Comparison of ENCODE assay signal across 28 cellular contexts in the genomic region with DNA sequence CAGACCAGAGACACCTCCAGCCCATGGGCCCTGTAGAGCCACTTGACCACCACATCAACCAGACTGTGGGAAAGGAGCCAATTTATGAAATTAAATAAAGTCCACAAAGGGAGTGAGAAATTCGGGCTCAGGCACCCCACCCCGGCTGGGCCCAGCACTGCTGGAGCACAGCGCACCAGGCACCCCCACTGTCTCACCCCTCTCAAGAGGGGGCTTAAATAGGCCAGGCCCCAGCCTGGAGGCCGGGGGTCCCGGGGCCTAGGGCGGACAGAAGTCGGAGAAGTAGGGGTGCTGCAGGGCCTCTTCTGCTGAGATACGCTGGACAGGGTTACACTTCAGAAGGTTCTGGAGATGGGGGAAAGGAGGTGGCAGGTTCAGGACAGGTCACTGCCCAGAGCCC. TPM values are rescaled to one million over a fixed set of nuclear protein-coding genes. Genes with fewer than 3 reads are reported as not detected.
"Had no signal": no experiment of that assay in that cellular context is flagged by ENCODE, and none has a peak within 500 bp of the region (broad histone marks: within the 10 kb centered on the region; RNA-seq: fewer than 3 reads in every experiment).

No MANE protein-coding gene starts in this region.

- H3K4me3 ChIP-seq: left ventricle myocardium inferior, lung, neural progenitor cell, ovary, right atrium auricular region, right lobe of liver, smooth muscle cell, testis, thyroid gland, transverse colon, upper lobe of left lung, vagina had no signal

- H3K4me3 Mint-ChIP-seq: mesothelial cell of epicardium; naive B cell; natural killer cell; nephron progenitor cell; neural progenitor cell; stimulated activated memory B cell treated with anti-CD40 and anti-IgM and Interleukin-4, amounts not matched to agents 10 μg/mL and 1 μg/mL and 100 μg/mL, for 72 hours; stimulated activated naive CD8-positive, alpha-beta T cell treated with anti-CD3 and anti-CD28 coated beads, Interleukin-15, amount 100 ng/mL, for 72 hours had no signal

- H3K27ac Mint-ChIP-seq: mesothelial cell of epicardium; naive B cell; natural killer cell; nephron progenitor cell; neural progenitor cell; progenitor cell of endocrine pancreas; stimulated activated memory B cell treated with anti-CD40 and anti-IgM and Interleukin-4, amounts not matched to agents 10 μg/mL and 1 μg/mL and 100 μg/mL, for 72 hours; stimulated activated naive CD8-positive, alpha-beta T cell treated with anti-CD3 and anti-CD28 coated beads, Interleukin-15, amount 100 ng/mL, for 72 hours had no signal

- H3K36me3 Mint-ChIP-seq: natural killer cell had no signal

- H3K36me3 ChIP-seq: left ventricle myocardium inferior, neural progenitor cell, ovary, right atrium auricular region, right lobe of liver, thyroid gland, transverse colon, vagina had no signal

- H3K9me3 Mint-ChIP-seq: mesothelial cell of epicardium; naive B cell; natural killer cell; nephron progenitor cell; neural progenitor cell; stimulated activated memory B cell treated with anti-CD40 and anti-IgM and Interleukin-4, amounts not matched to agents 10 μg/mL and 1 μg/mL and 100 μg/mL, for 72 hours; stimulated activated naive CD8-positive, alpha-beta T cell treated with anti-CD3 and anti-CD28 coated beads, Interleukin-15, amount 100 ng/mL, for 72 hours had no signal

- DNase-seq: islet precursor cell; left ventricle myocardium inferior; mesendoderm; naive B cell; natural killer cell; nephron progenitor cell; ovary; right lobe of liver; stimulated activated CD4-positive, alpha-beta T cell treated with anti-CD3 and anti-CD28 coated beads, Interleukin-1b, Interleukin-23, amount 100 ng/mL, for 48 hours; stimulated activated CD4-positive, alpha-beta T cell treated with anti-CD3 and anti-CD28 coated beads, Interleukin-2, amount 100 ng/mL, for 48 hours; stimulated activated CD4-positive, alpha-beta T cell treated with anti-CD3 and anti-CD28 coated beads, Interleukin-4, amount 100 ng/mL, for 4 hours; stimulated activated CD8-positive, alpha-beta memory T cell treated with anti-CD3 and anti-CD28 coated beads, Interleukin-4, amount 100 ng/mL, for 48 hours; stimulated activated naive CD4-positive, alpha-beta T cell treated with Interleukin-2 at 50 U/mL for 16 hours; stimulated activated naive CD8-positive, alpha-beta T cell treated with anti-CD3 and anti-CD28 coated beads, Interleukin-15, amount 100 ng/mL, for 72 hours; substantia nigra; testis; thyroid gland; transverse colon had no signal

- H2AFZ ChIP-seq: neural progenitor cell had no signal

- H3K4me2 ChIP-seq: neural progenitor cell, smooth muscle cell had no signal

- H3K9me3 ChIP-seq: left ventricle myocardium inferior, ovary, right atrium auricular region, right lobe of liver, testis, thyroid gland, transverse colon, upper lobe of left lung, vagina had no signal

- H3K27ac ChIP-seq: left ventricle myocardium inferior, neural progenitor cell, ovary, right atrium auricular region, right lobe of liver, testis, thyroid gland, transverse colon, upper lobe of left lung, vagina had no signal

- H3K27me3 ChIP-seq: ovary, right atrium auricular region, right lobe of liver, testis, thyroid gland, upper lobe of left lung, vagina had no signal

- H3K9ac ChIP-seq: neural progenitor cell had no signal

RNA-seq across cellular contexts. Expression of gene ASIC3, which starts 5.4 kb away (rescaled TPM):
- total RNA-seq: skeletal muscle tissue had no signal
